In the genomic region with DNA sequence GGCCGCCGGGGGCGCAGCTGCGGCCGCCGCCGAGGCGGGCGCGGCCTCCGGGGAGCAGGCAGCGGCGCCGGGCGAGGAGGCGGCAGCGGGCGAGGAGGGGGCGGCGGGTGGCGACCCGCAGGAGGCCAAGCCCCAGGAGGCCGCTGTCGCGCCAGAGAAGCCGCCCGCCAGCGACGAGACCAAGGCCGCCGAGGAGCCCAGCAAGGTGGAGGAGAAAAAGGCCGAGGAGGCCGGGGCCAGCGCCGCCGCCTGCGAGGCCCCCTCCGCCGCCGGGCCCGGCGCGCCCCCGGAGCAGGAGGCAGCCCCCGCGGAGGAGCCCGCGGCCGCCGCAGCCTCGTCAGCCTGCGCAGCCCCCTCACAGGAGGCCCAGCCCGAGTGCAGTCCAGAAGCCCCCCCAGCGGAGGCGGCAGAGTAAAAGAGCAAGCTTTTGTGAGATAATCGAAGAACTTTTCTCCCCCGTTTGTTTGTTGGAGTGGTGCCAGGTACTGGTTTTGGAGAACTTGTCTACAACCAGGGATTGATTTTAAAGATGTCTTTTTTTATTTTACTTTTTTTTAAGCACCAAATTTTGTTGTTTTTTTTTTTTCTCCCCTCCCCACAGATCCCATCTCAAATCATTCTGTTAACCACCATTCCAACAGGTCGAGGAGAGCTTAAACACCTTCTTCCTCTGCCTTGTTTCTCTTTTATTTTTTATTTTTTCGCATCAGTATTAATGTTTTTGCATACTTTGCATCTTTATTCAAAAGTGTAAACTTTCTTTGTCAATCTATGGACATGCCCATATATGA, we compare ENCODE assay signal across 9 cellular contexts. TPM values are rescaled to one million over a fixed set of nuclear protein-coding genes. Genes with fewer than 3 reads are reported as not detected.
A peak's percentile ranks its signal among the peaks of the same experiment; 100 is the strongest.
DNase-seq lines count a peak whose midpoint lies in the region; ATAC-seq lines count a peak whose summit lies in the region.
"Had no signal": no experiment of that assay in that cellular context is flagged by ENCODE, and none has a peak within 500 bp of the region (broad histone marks: within the 10 kb centered on the region; RNA-seq: fewer than 3 reads in every experiment).

No MANE protein-coding gene starts in this region.

- CTCF ChIA-PET in CD4-positive, alpha-beta memory T cell (lab: Charles Lee; ENCODE audit: partially characterized antibody): no interaction called here

- H3K9me3 ChIP-seq in CD4-positive, alpha-beta memory T cell (ENCODE audit: control insufficient read depth in 1 of 2, low read length in 2 of 2): no peaks in the 10 kb centered on the region
- H3K9me3 ChIP-seq in MG63: no peaks in the 10 kb centered on the region
- no peaks in the 10 kb centered on the region for H3K9me3 ChIP-seq in ectodermal cell (ENCODE audit: control insufficient read depth, low read length)
- H3K9me3 ChIP-seq in muscle layer of duodenum (ENCODE audit: control insufficient read depth in 1 of 2, low read length in 2 of 2): no peaks in the 10 kb centered on the region
- H3K9me3 ChIP-seq: neutrophil had no signal

- no peak overlapping the region for H3K4me3 ChIP-seq in CD4-positive, alpha-beta memory T cell (ENCODE audit: low read length in 2 of 2)
- H3K4me3 ChIP-seq in MG63: peak overlapping the region; percentile 96
- peak overlapping the region; percentile 99 for H3K4me3 ChIP-seq in ectodermal cell (ENCODE audit: insufficient read depth, low read depth, low read length)
- H3K4me3 ChIP-seq in muscle layer of duodenum (ENCODE audit: low read depth in 1 of 2, low read length in 2 of 2): peak overlapping the region; percentile 21 to 93

- DNase-seq in CD4-positive, alpha-beta memory T cell: no peak
- DNase-seq in MG63 (peak; percentile 43), KG1 (lab: John Stamatoyannopoulos, UW) (no peak), activated gamma-delta T cell treated with Interleukin-2 at 50 U/mL for 16 hours (no peak), RPMI8226 (no peak)

- peak overlapping the region in 1 of 7 donors; percentile 67 for H3K27ac Mint-ChIP-seq in CD4-positive, alpha-beta memory T cell

- H3K4me1 ChIP-seq in CD4-positive, alpha-beta memory T cell (ENCODE audit: insufficient read depth, low read length): peaks cover 38% of the 10 kb centered on the region
- H3K4me1 ChIP-seq in ectodermal cell (ENCODE audit: control insufficient read depth, insufficient read depth, low read length) (no peaks in the 10 kb centered on the region), muscle layer of duodenum (ENCODE audit: control insufficient read depth in 1 of 2, insufficient read depth in 2 of 2, low read length in 2 of 2) (peaks cover 0 to 2% of the 10 kb centered on the region in 2 donors)

- POLR2A ChIA-PET in CD4-positive, alpha-beta memory T cell (lab: Charles Lee; ENCODE audit: partially characterized antibody): no interaction called here

- intact Hi-C loops in CD4-positive, alpha-beta memory T cell (cut with micrococcal nuclease): no loop called here

- peak overlapping the region in 6 of 8 donors; percentile 56 to 79 (median 66) for H3K4me3 Mint-ChIP-seq in CD4-positive, alpha-beta memory T cell

- H3K9me3 Mint-ChIP-seq in CD4-positive, alpha-beta memory T cell: peaks cover 0 to 10% (median 4%) of the 10 kb centered on the region in 8 donors

- peaks cover 37% of the 10 kb centered on the region for H3K27me3 ChIP-seq in CD4-positive, alpha-beta memory T cell (ENCODE audit: insufficient read depth, low read length)
- H3K27me3 ChIP-seq in MG63 (no peaks in the 10 kb centered on the region), ectodermal cell (ENCODE audit: control insufficient read depth, insufficient read depth, low read length, poor library complexity, severe bottlenecking) (no peaks in the 10 kb centered on the region), muscle layer of duodenum (ENCODE audit: low read depth, low read length) (no peaks in the 10 kb centered on the region)
- H3K27me3 ChIP-seq: neutrophil had no signal

- H3K27me3 Mint-ChIP-seq in CD4-positive, alpha-beta memory T cell: peaks cover 23 to 29% of the 10 kb centered on the region in 2 donors

- no peak for ATAC-seq in GM19463 (IDR thresholded peaks at IDR 0.05; ENCODE audit: unreplicated experiment)

- no peak overlapping the region for H3K27ac ChIP-seq in CD4-positive, alpha-beta memory T cell (ENCODE audit: low read depth, low read length)
- H3K27ac ChIP-seq in ectodermal cell (ENCODE audit: insufficient read depth, low read depth, low read length, poor library complexity, severe bottlenecking): no peak overlapping the region
- H3K27ac ChIP-seq in muscle layer of duodenum (ENCODE audit: low read length): peak overlapping the region; percentile 39

- H3K4me1 Mint-ChIP-seq in CD4-positive, alpha-beta memory T cell: peaks cover 0 to 20% (median 12%) of the 10 kb centered on the region in 4 donors

- no peaks in the 10 kb centered on the region for H3K36me3 ChIP-seq in CD4-positive, alpha-beta memory T cell (ENCODE audit: insufficient read depth, low read length)
- H3K36me3 ChIP-seq in MG63: peaks cover 23% of the 10 kb centered on the region
- no peaks in the 10 kb centered on the region for H3K36me3 ChIP-seq in ectodermal cell (ENCODE audit: control insufficient read depth, insufficient read depth, low read length)
- H3K36me3 ChIP-seq in muscle layer of duodenum (ENCODE audit: control insufficient read depth in 1 of 2, insufficient read depth in 2 of 2, low read length in 2 of 2): peaks cover 0 to 14% of the 10 kb centered on the region in 2 donors
- H3K36me3 ChIP-seq: neutrophil had no signal

- H3K36me3 Mint-ChIP-seq in CD4-positive, alpha-beta memory T cell: no peaks in the 10 kb centered on the region

- 49 to 51% methylated on average over 58 to 59 of the region's 59 CpGs for WGBS in ectodermal cell, 2 experiments

RNA-seq across cellular contexts. Expression of a gene that starts 3.2 kb away (rescaled TPM):
- 1 to 10 TPM; 2.2 to 2.7 TPM for total RNA-seq in CD4-positive, alpha-beta memory T cell
- polyA plus RNA-seq in CD4-positive, alpha-beta memory T cell: under 1 TPM in 1 of 2 donors, not detected in 1; 0.18 TPM
- total RNA-seq in MG63 (2014; rRNA removed; shearing (Covaris generic); ENCODE audit: low replicate concordance): 70.3 and 78.1 TPM in 2 replicates
- 205 TPM for polyA plus RNA-seq in ectodermal cell (2013, experiment 1 of 4)
- 199 TPM for polyA plus RNA-seq in ectodermal cell (2013, experiment 2 of 4)
- 147 TPM for polyA plus RNA-seq in ectodermal cell (2013, experiment 3 of 4)
- polyA plus RNA-seq in ectodermal cell (2013, experiment 4 of 4): 156 TPM

Comparison
In these comparisons a context has a peak if more than half of its experiments do, and no peak if none do; other contexts are left out.
1. H3K4me3 ChIP-seq: peak in MG63 (single experiment), ectodermal cell (single experiment) and muscle layer of duodenum (2 of 2); none in CD4-positive, alpha-beta memory T cell (0 of 2).
2. RNA of a gene that starts 3.2 kb away (total RNA-seq): 70.3 to 78.1 TPM in MG63; 2.2 to 2.7 TPM in CD4-positive, alpha-beta memory T cell; every median in the first group is over 10 times any median in the second.